Comparison of ENCODE assay signal across 17 cellular contexts in genomic region chr6:37459981-37460800, GRCh38. TPM values are rescaled to one million over a fixed set of nuclear protein-coding genes. Genes with fewer than 3 reads are reported as not detected.
DNase-seq lines count a peak whose midpoint lies in the region; FAIRE-seq lines count a peak whose summit lies in the region.
"Had no signal": no experiment of that assay in that cellular context is flagged by ENCODE, and none has a peak within 500 bp of the region (broad histone marks: within the 10 kb centered on the region; RNA-seq: fewer than 3 reads in every experiment).

No MANE protein-coding gene starts in this region.

- peak; percentile 67 for DNase-seq in ELF-1 (ENCODE audit: low read depth, low spot score)
- DNase-seq in NCI-H187 treated with DMSO at 0.1 percent for 48 hours (lab: John Stamatoyannopoulos, UW) = peak; percentile 90
- DNase-seq in SK-N-DZ (ENCODE audit: low spot score) = peak; percentile 84
- peak; percentile 39 for DNase-seq in inferior parietal cortex (ENCODE audit: extremely low spot score)
- no peak for DNase-seq in HuH-7.5 (ENCODE audit: low spot score)
- no peak for DNase-seq in HTR-8/SVneo (ENCODE audit: insufficient read length, low spot score)
- DNase-seq in epidermal melanocyte (ENCODE audit: insufficient read length, low spot score) = no peak
- DNase-seq in activated CD8-positive, alpha-beta memory T cell treated with anti-CD3 and anti-CD28 coated beads, Interleukin-2, amount 50 U/mL, for 48 hours = no peak
- DNase-seq: activated CD4-positive, alpha-beta T cell treated with anti-CD3 and anti-CD28 coated beads, Interleukin-2, amount 50 U/mL, for 4 hours; activated naive CD4-positive, alpha-beta T cell treated with anti-CD3 and anti-CD28 coated beads, Interleukin-2, amount 50 U/mL, for 16 hours; AML-193; esophagus squamous epithelium; mucosa of descending colon; psoas muscle; stimulated activated CD4-positive, alpha-beta T cell treated with anti-CD3 and anti-CD28 coated beads, Interleukin-4, amount 100 ng/mL, for 1 hour; stimulated activated naive CD8-positive, alpha-beta T cell treated with anti-CD3 and anti-CD28 coated beads, Interleukin-15, amount 100 ng/mL, for 72 hours; T-helper 1 cell had no signal

- FAIRE-seq in HTR-8/SVneo (lab: Jason Lieb, UNC) = no peak

RNA-seq across cellular contexts. Expression of gene CMTR1, which starts 27.2 kb away (rescaled TPM):
- 51.8 and 55.6 TPM in 2 replicates for polyA plus RNA-seq in SK-N-DZ (2014; cell fraction: cytosol; rRNA removed)
- polyA plus RNA-seq in SK-N-DZ (2014; cell fraction: nucleus; rRNA removed) = 141 and 164 TPM in 2 replicates

RNA-seq across cellular contexts. Expression of gene CCDC167, which starts 39.5 kb away (rescaled TPM):
- polyA plus RNA-seq in SK-N-DZ (2014; cell fraction: cytosol; rRNA removed) = 87.4 and 127 TPM in 2 replicates
- 104 and 118 TPM in 2 replicates for polyA plus RNA-seq in SK-N-DZ (2014; cell fraction: nucleus; rRNA removed)

Comparison
In these comparisons a context has a peak if more than half of its experiments do, and no peak if none do; other contexts are left out.
1. DNase-seq: peak in ELF-1 (single experiment), NCI-H187 treated with DMSO at 0.1 percent for 48 hours (single experiment), SK-N-DZ (single experiment) and inferior parietal cortex (single experiment); none in HuH-7.5 (single experiment), HTR-8/SVneo (single experiment), epidermal melanocyte (single experiment) and activated CD8-positive, alpha-beta memory T cell treated with anti-CD3 and anti-CD28 coated beads, Interleukin-2, amount 50 U/mL, for 48 hours (single experiment).